9 cellular contexts compared by ENCODE assay signal in genomic region chr13:111049791-111050538, GRCh38.
DNase-seq lines count a peak whose midpoint lies in the region; ATAC-seq and TF ChIP-seq lines count a peak whose summit lies in the region.
"Had no signal": no experiment of that assay in that cellular context is flagged by ENCODE, and none has a peak within 500 bp of the region (broad histone marks: within the 10 kb centered on the region; RNA-seq: fewer than 3 reads in every experiment).

No MANE protein-coding gene starts in this region.

- H3K4me3 ChIP-seq in mesenchymal stem cell (ENCODE audit: insufficient read depth in 1 of 2, low read depth in 1 of 2, low read length in 2 of 2): no peak overlapping the region

- H3K14ac ChIP-seq in mesenchymal stem cell (ENCODE audit: low read length in 2 of 2): peak overlapping the region in 1 of 2 experiments; percentile 89

- H2BK12ac ChIP-seq in mesenchymal stem cell (ENCODE audit: low read length in 2 of 2): no peak overlapping the region

- TF ChIP-seq RAD21 in Ishikawa (IDR thresholded peaks at IDR 0.05; ENCODE audit: low read depth): peak; percentile 71

- no peak for TF ChIP-seq CTCF in omental fat pad (IDR thresholded peaks at IDR 0.05)

- H3K9me3 ChIP-seq in mesenchymal stem cell (ENCODE audit: control insufficient read depth, low read length): no peaks in the 10 kb centered on the region

- TF ChIP-seq EP300 in Ishikawa (IDR thresholded peaks at IDR 0.05; ENCODE audit: borderline replicate concordance): no peak

- no peak overlapping the region for H3K9ac ChIP-seq in mesenchymal stem cell (ENCODE audit: low read length)

- H3K27me3 ChIP-seq in mesenchymal stem cell (ENCODE audit: control insufficient read depth in 1 of 2, insufficient read depth in 1 of 2, low read length in 2 of 2): no peaks in the 10 kb centered on the region

- H3K23ac ChIP-seq in mesenchymal stem cell (ENCODE audit: low read length in 2 of 2): no peak overlapping the region

- H3K79me1 ChIP-seq in mesenchymal stem cell (replicated peaks; ENCODE audit: low read length, poor library complexity, severe bottlenecking): no peaks in the 10 kb centered on the region

- no peak overlapping the region for H4K8ac ChIP-seq in mesenchymal stem cell (ENCODE audit: low read length)

- no peak overlapping the region for H3K4me2 ChIP-seq in mesenchymal stem cell (ENCODE audit: low read length, poor library complexity, severe bottlenecking)

- ATAC-seq in GM21381 (IDR thresholded peaks at IDR 0.05; ENCODE audit: unreplicated experiment) (no peak), GM21447 (IDR thresholded peaks at IDR 0.05; ENCODE audit: unreplicated experiment) (no peak), omental fat pad (ENCODE audit: low FRiP score) (no peak)

- DNase-seq in CD1c-positive myeloid dendritic cell (ENCODE audit: extremely low spot score): peak; percentile 19
- DNase-seq in cerebellum (ENCODE audit: low spot score): peak; percentile 19
- DNase-seq in mesenchymal stem cell: peak; percentile 43
- DNase-seq in activated effector memory CD4-positive, alpha-beta T cell treated with Interleukin-2 at 50 U/mL for 16 hours: no peak
- no peak for DNase-seq in omental fat pad (ENCODE audit: low spot score)
- DNase-seq: kidney glomerular epithelial cell had no signal

- H4K91ac ChIP-seq in mesenchymal stem cell (ENCODE audit: low read length): no peak overlapping the region

- H3K36me3 ChIP-seq in mesenchymal stem cell (ENCODE audit: control insufficient read depth in 1 of 2, insufficient read depth in 2 of 2, low read depth in 1 of 2, low read length in 2 of 2): no peaks in the 10 kb centered on the region

- no peak overlapping the region for H2BK15ac ChIP-seq in mesenchymal stem cell (ENCODE audit: low read depth, poor library complexity, severe bottlenecking)

- 79% methylated on average over 17 of the region's 19 CpGs for WGBS in mesenchymal stem cell

- H3K27ac ChIP-seq in mesenchymal stem cell (ENCODE audit: low read length, poor library complexity, severe bottlenecking): no peak overlapping the region

- no peak overlapping the region for H2AK5ac ChIP-seq in mesenchymal stem cell (ENCODE audit: low read length, severe bottlenecking)

- H3K18ac ChIP-seq in mesenchymal stem cell (ENCODE audit: low read depth in 1 of 2, low read length in 2 of 2): no peak overlapping the region

- H3K4me1 ChIP-seq in mesenchymal stem cell (ENCODE audit: control insufficient read depth, insufficient read depth, low read depth, low read length): peaks cover 8% of the 10 kb centered on the region

- H2AFZ ChIP-seq in mesenchymal stem cell (ENCODE audit: low read depth, low read length): no peak overlapping the region

- H3K4ac ChIP-seq in mesenchymal stem cell (ENCODE audit: low read depth in 1 of 2, low read length in 2 of 2): no peak overlapping the region

- no peak overlapping the region for H2BK5ac ChIP-seq in mesenchymal stem cell (ENCODE audit: low read depth, low read length, poor library complexity, severe bottlenecking)

- H2BK120ac ChIP-seq in mesenchymal stem cell (ENCODE audit: low read depth, low read length): no peak overlapping the region

TF ChIP-seq in Ishikawa, 13 proteins besides CTCF, POLR2A, EP300 and RAD21:
- TF ChIP-seq MAX (IDR thresholded peaks at IDR 0.05) (no peak), YY1 (IDR thresholded peaks at IDR 0.05; ENCODE audit: low read depth) (no peak), CEBPB (IDR thresholded peaks at IDR 0.05) (no peak), ZBTB7A (IDR thresholded peaks at IDR 0.05; ENCODE audit: low read depth) (no peak), CREB1 (IDR thresholded peaks at IDR 0.05; ENCODE audit: low read depth) (no peak), TEAD4 (IDR thresholded peaks at IDR 0.05) (no peak), TAF1 (IDR thresholded peaks at IDR 0.05; ENCODE audit: low read depth) (no peak), NFIC (IDR thresholded peaks at IDR 0.05) (no peak), FOXM1 (IDR thresholded peaks at IDR 0.05; ENCODE audit: borderline replicate concordance, low read depth) (no peak), EGR1 (IDR thresholded peaks at IDR 0.05) (no peak), USF1 (IDR thresholded peaks at IDR 0.05) (no peak), REST (IDR thresholded peaks at IDR 0.05; ENCODE audit: low read depth) (no peak), TCF12 (IDR thresholded peaks at IDR 0.05; ENCODE audit: low read depth) (no peak)
TF ChIP-seq in Ishikawa: peak in this region for 0.

Comparison
In these comparisons a context has a peak if more than half of its experiments do, and no peak if none do; other contexts are left out.
1. DNase-seq: peak in CD1c-positive myeloid dendritic cell (single experiment), cerebellum (single experiment) and mesenchymal stem cell (single experiment); none in activated effector memory CD4-positive, alpha-beta T cell treated with Interleukin-2 at 50 U/mL for 16 hours (single experiment) and omental fat pad (single experiment).